ENCODE assay signal across 24 cellular contexts in the genomic region with DNA sequence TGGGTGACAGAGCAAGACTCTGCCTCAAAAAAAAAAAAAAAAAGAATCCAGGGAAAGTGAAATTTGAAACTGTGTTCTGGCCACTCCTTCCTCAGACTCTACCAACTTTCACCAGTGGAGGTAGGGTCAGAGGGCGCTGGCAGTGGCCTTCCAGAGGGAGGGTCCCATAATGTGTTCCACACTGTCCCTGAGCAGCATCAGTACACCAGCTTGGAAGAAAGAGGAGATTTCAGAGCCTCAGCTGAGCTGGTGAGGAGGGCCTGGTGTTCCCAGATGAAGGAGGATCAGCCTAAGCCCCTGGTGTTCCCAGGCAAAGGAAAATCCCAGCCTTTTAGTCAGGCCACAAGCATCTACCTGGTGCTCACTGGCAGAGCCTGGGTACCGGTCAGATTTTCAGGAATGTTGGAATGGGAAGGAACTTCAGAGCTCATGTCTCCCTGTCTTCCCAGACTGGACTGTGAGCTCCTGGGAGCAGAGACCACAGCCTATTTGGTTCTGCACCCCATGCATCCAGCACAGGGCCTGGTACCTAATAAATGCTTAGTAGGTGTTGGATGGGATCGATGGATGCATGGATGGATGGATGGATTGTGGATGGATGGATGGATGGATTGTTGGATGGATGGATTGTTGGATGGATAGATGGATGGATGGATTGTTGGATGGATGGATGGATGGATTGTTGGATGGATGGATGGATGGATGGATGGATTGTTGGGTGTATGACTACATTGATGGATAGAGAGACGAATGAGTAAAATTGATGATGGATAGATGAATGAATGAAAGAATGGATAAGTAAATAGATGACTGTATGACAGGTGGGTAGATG.
"Had no signal": no experiment of that assay in that cellular context is flagged by ENCODE, and none has a peak within 500 bp of the region (broad histone marks: within the 10 kb centered on the region; RNA-seq: fewer than 3 reads in every experiment).

No MANE protein-coding gene starts in this region.

- H3K27ac Mint-ChIP-seq: activated CD4-positive, alpha-beta T cell treated with anti-CD3 and anti-CD28 coated beads for 36 hours; activated CD8-positive, alpha-beta memory T cell treated with anti-CD3 and anti-CD28 coated beads, Interleukin-2, amount 10 ng/mL, durations not matched to agents 7 days and 5 days; activated CD8-positive, alpha-beta T cell treated with anti-CD3 and anti-CD28 coated beads, Interleukin-2, amount 10 ng/mL, durations not matched to agents 7 days and 5 days; activated naive CD4-positive, alpha-beta T cell treated with anti-CD3 and anti-CD28 coated beads, Interleukin-2, amount 50 U/mL, for 24 hours; activated naive CD8-positive, alpha-beta T cell treated with anti-CD3 and anti-CD28 coated beads, Interleukin-2, amount 50 U/mL, for 24 hours; activated T-helper 2 cell treated with anti-CD3 and anti-CD28 coated beads, Interferon-gamma antibody, Interleukin-2, Interleukin-4, amounts not matched to agents 10 μg/mL and 5 μg/mL and 100 μg/mL, durations not matched to agents 14 hours and 24 hours and 36 hours; nephron; stimulated activated naive B cell treated with anti-CD40 and anti-IgM and Interleukin-4, amounts not matched to agents 10 μg/mL and 1 μg/mL and 100 μg/mL, for 72 hours; T-helper 2 cell treated with Interferon-gamma antibody and Interleukin-4, amounts not matched to agents 5 μg/mL and 100 μg/mL, for 36 hours had no signal

- H3K36me3 Mint-ChIP-seq: activated CD8-positive, alpha-beta memory T cell treated with anti-CD3 and anti-CD28 coated beads, Interleukin-2, amount 10 ng/mL, durations not matched to agents 7 days and 5 days; activated naive CD4-positive, alpha-beta T cell treated with anti-CD3 and anti-CD28 coated beads, Interleukin-2, amount 50 U/mL, for 24 hours had no signal

- H3K4me3 Mint-ChIP-seq: activated CD4-positive, alpha-beta T cell treated with anti-CD3 and anti-CD28 coated beads for 36 hours; activated CD8-positive, alpha-beta memory T cell treated with anti-CD3 and anti-CD28 coated beads, Interleukin-2, amount 10 ng/mL, durations not matched to agents 7 days and 5 days; activated CD8-positive, alpha-beta T cell treated with anti-CD3 and anti-CD28 coated beads, Interleukin-2, amount 10 ng/mL, durations not matched to agents 7 days and 5 days; activated naive CD4-positive, alpha-beta T cell treated with anti-CD3 and anti-CD28 coated beads, Interleukin-2, amount 50 U/mL, for 24 hours; activated naive CD8-positive, alpha-beta T cell treated with anti-CD3 and anti-CD28 coated beads, Interleukin-2, amount 50 U/mL, for 24 hours; nephron; stimulated activated naive B cell treated with anti-CD40 and anti-IgM and Interleukin-4, amounts not matched to agents 10 μg/mL and 1 μg/mL and 100 μg/mL, for 72 hours; T-helper 2 cell treated with Interferon-gamma antibody and Interleukin-4, amounts not matched to agents 5 μg/mL and 100 μg/mL, for 36 hours had no signal

- H3K4me1 Mint-ChIP-seq: stimulated activated naive B cell treated with anti-CD40 and anti-IgM and Interleukin-4, amounts not matched to agents 10 μg/mL and 1 μg/mL and 100 μg/mL, for 72 hours had no signal

- DNase-seq: activated CD4-positive, alpha-beta T cell treated with anti-CD3 and anti-CD28 coated beads for 36 hours; activated CD4-positive, CD25-positive, alpha-beta regulatory T cell; activated CD8-positive, alpha-beta memory T cell treated with anti-CD3 and anti-CD28 coated beads, Interleukin-2, amount 10 ng/mL, durations not matched to agents 7 days and 5 days; activated CD8-positive, alpha-beta T cell treated with anti-CD3 and anti-CD28 coated beads, Interleukin-2, amount 10 ng/mL, durations not matched to agents 7 days and 5 days; activated naive CD8-positive, alpha-beta T cell treated with anti-CD3 and anti-CD28 coated beads, Interleukin-2, amount 50 U/mL, for 24 hours; activated T-cell treated with anti-CD3 and anti-CD28 coated beads, Interleukin-2, amount 50 U/mL, for 48 hours; colonic mucosa; effector CD8-positive, alpha-beta T cell; gastrocnemius medialis; glutamatergic neuron; islet precursor cell; left ventricle myocardium inferior; stimulated activated CD4-positive, alpha-beta T cell treated with anti-CD3 and anti-CD28 coated beads, Interleukin-1b, Interleukin-23, amount 100 ng/mL, for 48 hours; stimulated activated naive B cell treated with anti-CD40 and anti-IgM and Interleukin-4, amounts not matched to agents 10 μg/mL and 1 μg/mL and 100 μg/mL, for 72 hours; tibial artery; upper lobe of right lung had no signal

- H3K27ac ChIP-seq: colonic mucosa, gastrocnemius medialis, left ventricle myocardium inferior, neutrophil, skin epidermis, suprapubic skin, tibial artery, upper lobe of right lung had no signal

- H3K27me3 Mint-ChIP-seq: activated CD4-positive, alpha-beta T cell treated with anti-CD3 and anti-CD28 coated beads for 36 hours; activated CD8-positive, alpha-beta memory T cell treated with anti-CD3 and anti-CD28 coated beads, Interleukin-2, amount 10 ng/mL, durations not matched to agents 7 days and 5 days; activated naive CD4-positive, alpha-beta T cell treated with anti-CD3 and anti-CD28 coated beads, Interleukin-2, amount 50 U/mL, for 24 hours; activated naive CD8-positive, alpha-beta T cell treated with anti-CD3 and anti-CD28 coated beads, Interleukin-2, amount 50 U/mL, for 24 hours; stimulated activated naive B cell treated with anti-CD40 and anti-IgM and Interleukin-4, amounts not matched to agents 10 μg/mL and 1 μg/mL and 100 μg/mL, for 72 hours had no signal

- H3K4me1 ChIP-seq: colonic mucosa had no signal

- H3K4me3 ChIP-seq: colonic mucosa, gastrocnemius medialis, left ventricle myocardium inferior, skin epidermis, suprapubic skin, tibial artery, upper lobe of right lung had no signal

- ATAC-seq: activated CD4-positive, alpha-beta T cell treated with anti-CD3 and anti-CD28 coated beads for 36 hours; activated CD8-positive, alpha-beta memory T cell treated with anti-CD3 and anti-CD28 coated beads, Interleukin-2, amount 10 ng/mL, durations not matched to agents 7 days and 5 days; activated CD8-positive, alpha-beta T cell treated with anti-CD3 and anti-CD28 coated beads, Interleukin-2, amount 10 ng/mL, durations not matched to agents 7 days and 5 days; activated naive CD8-positive, alpha-beta T cell treated with anti-CD3 and anti-CD28 coated beads, Interleukin-2, amount 50 U/mL, for 24 hours; gastrocnemius medialis; sciatic nerve; stimulated activated naive B cell treated with anti-CD40 and anti-IgM and Interleukin-4, amounts not matched to agents 10 μg/mL and 1 μg/mL and 100 μg/mL, for 72 hours; upper lobe of right lung had no signal

- H3K9me3 Mint-ChIP-seq: activated naive CD4-positive, alpha-beta T cell treated with anti-CD3 and anti-CD28 coated beads, Interleukin-2, amount 50 U/mL, for 24 hours; activated naive CD8-positive, alpha-beta T cell treated with anti-CD3 and anti-CD28 coated beads, Interleukin-2, amount 50 U/mL, for 24 hours; activated T-helper 2 cell treated with anti-CD3 and anti-CD28 coated beads, Interferon-gamma antibody, Interleukin-2, Interleukin-4, amounts not matched to agents 10 μg/mL and 5 μg/mL and 100 μg/mL, durations not matched to agents 14 hours and 24 hours and 36 hours; nephron; stimulated activated naive B cell treated with anti-CD40 and anti-IgM and Interleukin-4, amounts not matched to agents 10 μg/mL and 1 μg/mL and 100 μg/mL, for 72 hours; T-helper 2 cell treated with Interferon-gamma antibody and Interleukin-4, amounts not matched to agents 5 μg/mL and 100 μg/mL, for 36 hours had no signal

- H3K27me3 ChIP-seq: colonic mucosa, gastrocnemius medialis, neutrophil, suprapubic skin, tibial artery, upper lobe of right lung had no signal

- H3K9me3 ChIP-seq: colonic mucosa, gastrocnemius medialis, left ventricle myocardium inferior, neutrophil, suprapubic skin, tibial artery, upper lobe of right lung had no signal

- H3K36me3 ChIP-seq: colonic mucosa, gastrocnemius medialis, left ventricle myocardium inferior, neutrophil, tibial artery, upper lobe of right lung had no signal
